ENCODE assay signal across 10 cellular contexts in genomic region chr3:52317178-52317577, GRCh38. TPM values are rescaled to one million over a fixed set of nuclear protein-coding genes. Genes with fewer than 3 reads are reported as not detected.
DNase-seq lines count a peak whose midpoint lies in the region; ATAC-seq and TF ChIP-seq lines count a peak whose summit lies in the region.
"Had no signal": no experiment of that assay in that cellular context is flagged by ENCODE, and none has a peak within 500 bp of the region (broad histone marks: within the 10 kb centered on the region; RNA-seq: fewer than 3 reads in every experiment).

No MANE protein-coding gene starts in this region.

- no peaks in the 10 kb centered on the region for H3K36me3 Mint-ChIP-seq in activated naive CD8-positive, alpha-beta T cell
- H3K36me3 Mint-ChIP-seq in activated naive CD8-positive, alpha-beta T cell treated with anti-CD3 and anti-CD28 coated beads, Interleukin-2, amount 50 U/mL, for 24 hours (ENCODE audit: low read depth): no peaks in the 10 kb centered on the region
- no peaks in the 10 kb centered on the region for H3K36me3 Mint-ChIP-seq in chondrocyte (ENCODE audit: low read depth)

- H3K27ac Mint-ChIP-seq in activated naive CD8-positive, alpha-beta T cell: no peak overlapping the region
- H3K27ac Mint-ChIP-seq in activated naive CD8-positive, alpha-beta T cell treated with anti-CD3 and anti-CD28 coated beads, Interleukin-2, amount 50 U/mL, for 24 hours: no peak overlapping the region
- H3K27ac Mint-ChIP-seq in chondrocyte (ENCODE audit: unreplicated experiment): no peak overlapping the region

- H3K27me3 ChIP-seq in upper lobe of right lung: no peaks in the 10 kb centered on the region
- H3K27me3 ChIP-seq: SJSA1 had no signal

- no peak for ATAC-seq in activated naive CD8-positive, alpha-beta T cell treated with anti-CD3 and anti-CD28 coated beads, Interleukin-2, amount 50 U/mL, for 24 hours
- ATAC-seq in mucosa of descending colon (peak; percentile 42), upper lobe of right lung (no peak), HG02678 (IDR thresholded peaks at IDR 0.05; ENCODE audit: unreplicated experiment) (no peak)

- DNase-seq in activated naive CD8-positive, alpha-beta T cell treated with anti-CD3 and anti-CD28 coated beads, Interleukin-2, amount 50 U/mL, for 24 hours: no peak
- DNase-seq in chondrocyte (ENCODE audit: low spot score) (peak; percentile 44), mucosa of descending colon (peak in 2 of 3 donors; percentile 28 to 58), upper lobe of right lung (no peak), COLO829 (ENCODE audit: low spot score) (no peak), AG08396 (ENCODE audit: low spot score) (no peak)
- DNase-seq: anterior cingulate cortex had no signal

- no peaks in the 10 kb centered on the region for H3K9me3 Mint-ChIP-seq in activated naive CD8-positive, alpha-beta T cell (ENCODE audit: low read depth)
- no peaks in the 10 kb centered on the region for H3K9me3 Mint-ChIP-seq in activated naive CD8-positive, alpha-beta T cell treated with anti-CD3 and anti-CD28 coated beads, Interleukin-2, amount 50 U/mL, for 24 hours
- H3K9me3 Mint-ChIP-seq in chondrocyte (ENCODE audit: low read depth): no peaks in the 10 kb centered on the region

- no peaks in the 10 kb centered on the region for H3K9me3 ChIP-seq in mucosa of descending colon
- H3K9me3 ChIP-seq in upper lobe of right lung: no peaks in the 10 kb centered on the region
- H3K9me3 ChIP-seq: SJSA1 had no signal

- peak overlapping the region; percentile 42 for H3K27ac ChIP-seq in upper lobe of right lung
- H3K27ac ChIP-seq: SJSA1 had no signal

- no peaks in the 10 kb centered on the region for H3K27me3 Mint-ChIP-seq in activated naive CD8-positive, alpha-beta T cell
- H3K27me3 Mint-ChIP-seq in activated naive CD8-positive, alpha-beta T cell treated with anti-CD3 and anti-CD28 coated beads, Interleukin-2, amount 50 U/mL, for 24 hours: no peaks in the 10 kb centered on the region
- peaks cover 3% of the 10 kb centered on the region for H3K27me3 Mint-ChIP-seq in chondrocyte (ENCODE audit: low read depth)

- intact Hi-C loops in mucosa of descending colon (cut with DNase I, micrococcal nuclease): no loop called here
- intact Hi-C loops in upper lobe of right lung (cut with DNase I): no loop called here

- H3K4me1 ChIP-seq in mucosa of descending colon (ENCODE audit: low read depth) (peaks cover 7% of the 10 kb centered on the region), upper lobe of right lung (peaks cover 23% of the 10 kb centered on the region)

- H3K4me3 ChIP-seq in mucosa of descending colon (no peak overlapping the region), upper lobe of right lung (peak overlapping the region; percentile 45)
- H3K4me3 ChIP-seq: SJSA1 had no signal

- H3K36me3 ChIP-seq in mucosa of descending colon (ENCODE audit: low read depth) (no peaks in the 10 kb centered on the region), upper lobe of right lung (no peaks in the 10 kb centered on the region)
- H3K36me3 ChIP-seq: SJSA1 had no signal

- TF ChIP-seq CTCF in chondrocyte (IDR thresholded peaks at IDR 0.05) (no peak), mucosa of descending colon (IDR thresholded peaks at IDR 0.05) (no peak), upper lobe of right lung (IDR thresholded peaks at IDR 0.05) (no peak)

- H3K4me3 Mint-ChIP-seq in activated naive CD8-positive, alpha-beta T cell: peak overlapping the region; percentile 71
- no peak overlapping the region for H3K4me3 Mint-ChIP-seq in activated naive CD8-positive, alpha-beta T cell treated with anti-CD3 and anti-CD28 coated beads, Interleukin-2, amount 50 U/mL, for 24 hours
- H3K4me3 Mint-ChIP-seq in chondrocyte (ENCODE audit: unreplicated experiment): peak overlapping the region; percentile 58

- H3K4me1 Mint-ChIP-seq in activated naive CD8-positive, alpha-beta T cell (ENCODE audit: low read depth): peaks cover 10% of the 10 kb centered on the region
- peaks cover 41% of the 10 kb centered on the region for H3K4me1 Mint-ChIP-seq in activated naive CD8-positive, alpha-beta T cell treated with anti-CD3 and anti-CD28 coated beads, Interleukin-2, amount 50 U/mL, for 24 hours
- H3K4me1 Mint-ChIP-seq in chondrocyte (ENCODE audit: low read depth): peaks cover 4% of the 10 kb centered on the region

RNA-seq across cellular contexts. Expression of gene DNAH1, which starts 1.1 kb away (rescaled TPM):
- total RNA-seq in chondrocyte (5.0 to 9.4 TPM (median 5.4 TPM) in 3 replicates), mucosa of descending colon (10 to 100 TPM in 2 of 3 donors, 1 to 10 TPM in 1; 9.0 to 25.9 (median 10.9) TPM), upper lobe of right lung (11.2 TPM)

RNA-seq across cellular contexts. Expression of gene GLYCTK, which starts 29.6 kb away (rescaled TPM):
- total RNA-seq in chondrocyte (4.8 to 9.8 TPM (median 5.0 TPM) in 3 replicates), mucosa of descending colon (10 to 100 TPM; 37.1 to 78.6 (median 42.7) TPM), upper lobe of right lung (11.5 TPM)

RNA-seq across cellular contexts. Expression of gene WDR82, which starts 38.7 kb away (rescaled TPM):
- total RNA-seq in chondrocyte: 73.0 to 74.9 TPM (median 74.7 TPM) in 3 replicates
- total RNA-seq in mucosa of descending colon: 10 to 100 TPM; 55.8 to 83.1 (median 62.9) TPM
- total RNA-seq in upper lobe of right lung: 61.9 TPM

Comparison
In these comparisons a context has a peak if more than half of its experiments do, and no peak if none do; other contexts are left out.
1. DNase-seq: peak in chondrocyte (single experiment) and mucosa of descending colon (2 of 3); none in activated naive CD8-positive, alpha-beta T cell treated with anti-CD3 and anti-CD28 coated beads, Interleukin-2, amount 50 U/mL, for 24 hours (single experiment), upper lobe of right lung (single experiment), COLO829 (single experiment) and AG08396 (single experiment).